Comparison of ENCODE assay signal across 18 cellular contexts in genomic region chr5:143117821-143118220, GRCh38.
A peak's percentile ranks its signal among the peaks of the same experiment; 100 is the strongest.
DNase-seq lines count a peak whose midpoint lies in the region; ATAC-seq lines count a peak whose summit lies in the region.
"Had no signal": no experiment of that assay in that cellular context is flagged by ENCODE, and none has a peak within 500 bp of the region (broad histone marks: within the 10 kb centered on the region; RNA-seq: fewer than 3 reads in every experiment).

No MANE protein-coding gene starts in this region.

- H3K36me3 ChIP-seq in Karpas-422 (ENCODE audit: insufficient read depth, low read length), result no peaks in the 10 kb centered on the region
- H3K36me3 ChIP-seq: adrenal gland, breast epithelium had no signal

- H3K9ac ChIP-seq in Karpas-422 (ENCODE audit: low read length), result peak overlapping the region; percentile 69

- no peaks in the 10 kb centered on the region for H3K27me3 ChIP-seq in Karpas-422 (ENCODE audit: low read length)
- H3K27me3 ChIP-seq: adrenal gland, breast epithelium had no signal

- H2AFZ ChIP-seq in Karpas-422 (ENCODE audit: low read length), result no peak overlapping the region

- H3K9me3 ChIP-seq in Karpas-422 (ENCODE audit: low read length), result no peaks in the 10 kb centered on the region
- H3K9me3 ChIP-seq: adrenal gland, breast epithelium had no signal

- H3K9me3 Mint-ChIP-seq in activated T-cell treated with anti-CD3 and anti-CD28 coated beads, Interleukin-2, amount 50 U/mL, for 72 hours, result peaks cover 0 to 4% of the 10 kb centered on the region in 2 donors
- no peaks in the 10 kb centered on the region for H3K9me3 Mint-ChIP-seq in activated T-helper 2 cell treated with anti-CD3 and anti-CD28 coated beads, Interferon-gamma antibody, Interleukin-2, Interleukin-4, amounts not matched to agents 10 μg/mL and 5 μg/mL and 100 μg/mL, durations not matched to agents 14 hours and 24 hours and 36 hours
- no peaks in the 10 kb centered on the region for H3K9me3 Mint-ChIP-seq in stimulated activated effector memory CD8-positive, alpha-beta T cell treated with anti-CD3 and anti-CD28 coated beads, Interleukin-12 subunit alpha, Interleukin-12 subunit beta, amount 100 ng/mL, for 72 hours

- peaks cover 19% of the 10 kb centered on the region for H3K79me2 ChIP-seq in Karpas-422 (ENCODE audit: low read length)

- H3K4me3 ChIP-seq in Karpas-422 (ENCODE audit: low read length), result no peak overlapping the region
- H3K4me3 ChIP-seq: adrenal gland, breast epithelium had no signal

- H3K4me2 ChIP-seq in Karpas-422 (ENCODE audit: low read depth, low read length, poor library complexity, severe bottlenecking), result peak overlapping the region; percentile 46

- H4K20me1 ChIP-seq in Karpas-422 (ENCODE audit: insufficient read depth, low read depth, low read length), result no peaks in the 10 kb centered on the region

- no peak for ATAC-seq in activated T-cell treated with anti-CD3 and anti-CD28 coated beads, Interleukin-2, amount 50 U/mL, for 72 hours (replicated peaks in 1 of 2)
- no peak for ATAC-seq in stimulated activated effector memory CD8-positive, alpha-beta T cell treated with anti-CD3 and anti-CD28 coated beads, Interleukin-12 subunit alpha, Interleukin-12 subunit beta, amount 100 ng/mL, for 72 hours
- ATAC-seq in GM18519 (IDR thresholded peaks at IDR 0.05; ENCODE audit: low FRiP score, unreplicated experiment), result no peak

- intact Hi-C loops in activated T-helper 2 cell treated with anti-CD3 and anti-CD28 coated beads, Interferon-gamma antibody, Interleukin-2, Interleukin-4, amounts not matched to agents 10 μg/mL and 5 μg/mL and 100 μg/mL, durations not matched to agents 14 hours and 24 hours and 36 hours (cut with micrococcal nuclease), result no loop called here

- peak overlapping the region; percentile 98 for H3K27ac ChIP-seq in Karpas-422 (ENCODE audit: low read length)
- H3K27ac ChIP-seq: adrenal gland, breast epithelium had no signal

- H3K4me3 Mint-ChIP-seq in activated T-cell treated with anti-CD3 and anti-CD28 coated beads, Interleukin-2, amount 50 U/mL, for 72 hours, result no peak overlapping the region
- no peak overlapping the region for H3K4me3 Mint-ChIP-seq in activated T-helper 2 cell treated with anti-CD3 and anti-CD28 coated beads, Interferon-gamma antibody, Interleukin-2, Interleukin-4, amounts not matched to agents 10 μg/mL and 5 μg/mL and 100 μg/mL, durations not matched to agents 14 hours and 24 hours and 36 hours (ENCODE audit: low read depth)
- no peak overlapping the region for H3K4me3 Mint-ChIP-seq in stimulated activated effector memory CD8-positive, alpha-beta T cell treated with anti-CD3 and anti-CD28 coated beads, Interleukin-12 subunit alpha, Interleukin-12 subunit beta, amount 100 ng/mL, for 72 hours

- no peaks in the 10 kb centered on the region for H3K27me3 Mint-ChIP-seq in activated T-cell treated with anti-CD3 and anti-CD28 coated beads, Interleukin-2, amount 50 U/mL, for 72 hours (ENCODE audit: low read depth)
- H3K27me3 Mint-ChIP-seq in activated T-helper 2 cell treated with anti-CD3 and anti-CD28 coated beads, Interferon-gamma antibody, Interleukin-2, Interleukin-4, amounts not matched to agents 10 μg/mL and 5 μg/mL and 100 μg/mL, durations not matched to agents 14 hours and 24 hours and 36 hours (ENCODE audit: low read depth), result no peaks in the 10 kb centered on the region

- H3K9me2 ChIP-seq in Karpas-422 (replicated peaks; ENCODE audit: insufficient read depth, low read length), result no peaks in the 10 kb centered on the region

- peaks cover 79% of the 10 kb centered on the region for H3K4me1 Mint-ChIP-seq in activated T-cell treated with anti-CD3 and anti-CD28 coated beads, Interleukin-2, amount 50 U/mL, for 72 hours (ENCODE audit: low read depth)
- H3K4me1 Mint-ChIP-seq in activated T-helper 2 cell treated with anti-CD3 and anti-CD28 coated beads, Interferon-gamma antibody, Interleukin-2, Interleukin-4, amounts not matched to agents 10 μg/mL and 5 μg/mL and 100 μg/mL, durations not matched to agents 14 hours and 24 hours and 36 hours (ENCODE audit: low read depth), result peaks cover 63% of the 10 kb centered on the region
- H3K4me1 Mint-ChIP-seq in stimulated activated effector memory CD8-positive, alpha-beta T cell treated with anti-CD3 and anti-CD28 coated beads, Interleukin-12 subunit alpha, Interleukin-12 subunit beta, amount 100 ng/mL, for 72 hours, result peaks cover 79% of the 10 kb centered on the region

- H3K36me3 Mint-ChIP-seq in activated T-cell treated with anti-CD3 and anti-CD28 coated beads, Interleukin-2, amount 50 U/mL, for 72 hours (ENCODE audit: insufficient read depth in 2 of 2), result peaks cover 6 to 7% of the 10 kb centered on the region in 2 donors
- H3K36me3 Mint-ChIP-seq in activated T-helper 2 cell treated with anti-CD3 and anti-CD28 coated beads, Interferon-gamma antibody, Interleukin-2, Interleukin-4, amounts not matched to agents 10 μg/mL and 5 μg/mL and 100 μg/mL, durations not matched to agents 14 hours and 24 hours and 36 hours (ENCODE audit: low read depth), result peaks cover 21% of the 10 kb centered on the region
- peaks cover 17% of the 10 kb centered on the region for H3K36me3 Mint-ChIP-seq in stimulated activated effector memory CD8-positive, alpha-beta T cell treated with anti-CD3 and anti-CD28 coated beads, Interleukin-12 subunit alpha, Interleukin-12 subunit beta, amount 100 ng/mL, for 72 hours

- peak overlapping the region; percentile 20 for H3K27ac Mint-ChIP-seq in activated T-cell treated with anti-CD3 and anti-CD28 coated beads, Interleukin-2, amount 50 U/mL, for 72 hours
- H3K27ac Mint-ChIP-seq in activated T-helper 2 cell treated with anti-CD3 and anti-CD28 coated beads, Interferon-gamma antibody, Interleukin-2, Interleukin-4, amounts not matched to agents 10 μg/mL and 5 μg/mL and 100 μg/mL, durations not matched to agents 14 hours and 24 hours and 36 hours, result peak overlapping the region; percentile 19
- H3K27ac Mint-ChIP-seq in stimulated activated effector memory CD8-positive, alpha-beta T cell treated with anti-CD3 and anti-CD28 coated beads, Interleukin-12 subunit alpha, Interleukin-12 subunit beta, amount 100 ng/mL, for 72 hours, result peak overlapping the region; percentile 62

- DNase-seq in activated T-cell treated with anti-CD3 and anti-CD28 coated beads, Interleukin-2, amount 50 U/mL, for 72 hours, result no peak
- DNase-seq in activated T-cell treated with anti-CD3 and anti-CD28 coated beads for 4 hours (no peak), Karpas-422 (no peak), cerebellar nuclear complex (lab: John Stamatoyannopoulos, UW) (no peak)
- DNase-seq in activated T-helper 2 cell treated with anti-CD3 and anti-CD28 coated beads, Interferon-gamma antibody, Interleukin-2, Interleukin-4, amounts not matched to agents 10 μg/mL and 5 μg/mL and 100 μg/mL, durations not matched to agents 14 hours and 24 hours and 36 hours (ENCODE audit: low spot score), result no peak
- no peak for DNase-seq in stimulated activated effector memory CD8-positive, alpha-beta T cell treated with anti-CD3 and anti-CD28 coated beads, Interleukin-12 subunit alpha, Interleukin-12 subunit beta, amount 100 ng/mL, for 72 hours (ENCODE audit: low spot score in 2 of 2)
- DNase-seq in central memory CD4-positive, alpha-beta T cell, result no peak
- DNase-seq: ACHN; activated CD4-positive, alpha-beta T cell treated with anti-CD3 and anti-CD28 coated beads for 1 hour; activated effector memory CD4-positive, alpha-beta T cell treated with anti-CD3 and anti-CD28 coated beads, Interleukin-2, amount 50 U/mL, for 16 hours; adrenal gland; C1 segment of cervical spinal cord; cortex of kidney; NCI-H1436 treated with DMSO at 0.1 percent for 48 hours; NCI-H510A treated with DMSO at 0.1 percent for 48 hours; NK-92 treated with Interleukin-12 subunit alpha and Interleukin-12 subunit beta, amount 100 ng/mL, for 24 hours had no signal

- H3K4me1 ChIP-seq in Karpas-422 (ENCODE audit: low read length), result peaks cover 100% of the 10 kb centered on the region
- H3K4me1 ChIP-seq: adrenal gland, breast epithelium had no signal
